ENCODE assay signal across 1 cellular context in genomic region chr5:121432-121831, GRCh38.
TF ChIP-seq lines count a peak whose summit lies in the region.

No MANE protein-coding gene starts in this region.

TF ChIP-seq in Ishikawa, 13 proteins besides CTCF, POLR2A, EP300 and RAD21:
- TF ChIP-seq USF1 (IDR thresholded peaks at IDR 0.05) (peak; percentile 26; the same call in 1 of the 2 replicates), CREB1 (IDR thresholded peaks at IDR 0.05; ENCODE audit: low read depth) (no peak)
